ENCODE assay signal across 7 cellular contexts in genomic region chr6:4017058-4017457, GRCh38.
DNase-seq lines count a peak whose midpoint lies in the region; ATAC-seq and TF ChIP-seq lines count a peak whose summit lies in the region.

No MANE protein-coding gene starts in this region.

- H3K4me3 ChIP-seq in HUES6 (ENCODE audit: low read depth, low read length) (peak overlapping the region; percentile 86), hepatocyte (peak overlapping the region; percentile 70)

- H3K4me2 ChIP-seq in hepatocyte = peak overlapping the region; percentile 83

- POLR2A ChIA-PET in activated B cell treated with CpG ODN at 0.5 μM for 24 hours (lab: Charles Lee) = interaction anchor here (0.9 to 3.0 kb wide), 3 partner anchors 9 to 271 kb away, joined by 3 to 21 read pairs (median 13); partner anchors contain the start of gene ECI2

- H3K27me3 Mint-ChIP-seq in activated B cell treated with CpG ODN at 0.5 μM for 24 hours = no peaks in the 10 kb centered on the region

- no peak for TF ChIP-seq CTCF in activated B cell treated with CpG ODN at 0.5 μM for 24 hours (IDR thresholded peaks at IDR 0.05)
- TF ChIP-seq CTCF in hepatocyte (IDR thresholded peaks at IDR 0.05; ENCODE audit: poor library complexity) = no peak

- peaks cover 37% of the 10 kb centered on the region for H3K36me3 Mint-ChIP-seq in activated B cell treated with CpG ODN at 0.5 μM for 24 hours (ENCODE audit: low read depth)
- peaks cover 57% of the 10 kb centered on the region for H3K36me3 Mint-ChIP-seq in stimulated activated effector memory CD8-positive, alpha-beta T cell treated with anti-CD3 and anti-CD28 coated beads, Interleukin-12 subunit alpha, Interleukin-12 subunit beta, amount 100 ng/mL, for 72 hours

- CTCF ChIA-PET in activated B cell treated with CpG ODN at 0.5 μM for 24 hours (lab: Charles Lee) = interaction anchor here (1.2 kb wide), 1 partner anchor 39 kb away, joined by 3 read pairs; no protein-coding TSS in a partner anchor

- H3K4me1 ChIP-seq in HUES6 (ENCODE audit: control insufficient read depth, insufficient read depth, low read length) = peaks cover 6% of the 10 kb centered on the region
- H3K4me1 ChIP-seq in hepatocyte (ENCODE audit: insufficient read depth) = peaks cover 21% of the 10 kb centered on the region

- DNase-seq in activated B cell treated with CpG ODN at 0.5 μM for 24 hours (no peak), hepatocyte (ENCODE audit: low spot score) (no peak), UCSD-AML1 (lab: John Stamatoyannopoulos, UW; ENCODE audit: unreplicated experiment) (no peak), epidermal melanocyte (ENCODE audit: insufficient read length, low spot score) (no peak)
- DNase-seq in stimulated activated effector memory CD8-positive, alpha-beta T cell treated with anti-CD3 and anti-CD28 coated beads, Interleukin-12 subunit alpha, Interleukin-12 subunit beta, amount 100 ng/mL, for 72 hours (ENCODE audit: low spot score in 2 of 2) = no peak

- H3K9me3 ChIP-seq in HUES6 (ENCODE audit: control insufficient read depth, insufficient read depth, low read depth, low read length) = no peaks in the 10 kb centered on the region; the same call in 1 of the 2 replicates
- H3K9me3 ChIP-seq in hepatocyte (ENCODE audit: low read depth) = no peaks in the 10 kb centered on the region

- H2AFZ ChIP-seq in hepatocyte = no peak overlapping the region

- peak overlapping the region; percentile 95 for H3K4me3 Mint-ChIP-seq in activated B cell treated with CpG ODN at 0.5 μM for 24 hours
- H3K4me3 Mint-ChIP-seq in stimulated activated effector memory CD8-positive, alpha-beta T cell treated with anti-CD3 and anti-CD28 coated beads, Interleukin-12 subunit alpha, Interleukin-12 subunit beta, amount 100 ng/mL, for 72 hours = peak overlapping the region; percentile 91

- peaks cover 63% of the 10 kb centered on the region for H3K4me1 Mint-ChIP-seq in activated B cell treated with CpG ODN at 0.5 μM for 24 hours
- peaks cover 49% of the 10 kb centered on the region for H3K4me1 Mint-ChIP-seq in stimulated activated effector memory CD8-positive, alpha-beta T cell treated with anti-CD3 and anti-CD28 coated beads, Interleukin-12 subunit alpha, Interleukin-12 subunit beta, amount 100 ng/mL, for 72 hours

- H3K9me3 Mint-ChIP-seq in activated B cell treated with CpG ODN at 0.5 μM for 24 hours = no peaks in the 10 kb centered on the region
- H3K9me3 Mint-ChIP-seq in stimulated activated effector memory CD8-positive, alpha-beta T cell treated with anti-CD3 and anti-CD28 coated beads, Interleukin-12 subunit alpha, Interleukin-12 subunit beta, amount 100 ng/mL, for 72 hours = no peaks in the 10 kb centered on the region

- peaks cover 2% of the 10 kb centered on the region for H4K20me1 ChIP-seq in hepatocyte (ENCODE audit: insufficient read depth, poor library complexity, severe bottlenecking)

- peak overlapping the region; percentile 99 for H3K27ac Mint-ChIP-seq in activated B cell treated with CpG ODN at 0.5 μM for 24 hours
- H3K27ac Mint-ChIP-seq in stimulated activated effector memory CD8-positive, alpha-beta T cell treated with anti-CD3 and anti-CD28 coated beads, Interleukin-12 subunit alpha, Interleukin-12 subunit beta, amount 100 ng/mL, for 72 hours = peak overlapping the region; percentile 98

- H3K9me2 ChIP-seq in hepatocyte (replicated peaks; ENCODE audit: insufficient read depth) = no peaks in the 10 kb centered on the region

- H3K36me3 ChIP-seq in HUES6 (ENCODE audit: control insufficient read depth, insufficient read depth, low read length) (peaks cover 7% of the 10 kb centered on the region; the same call in 1 of the 2 replicates), hepatocyte (replicated peaks; ENCODE audit: insufficient read depth, low read depth) (no peaks in the 10 kb centered on the region)

- peak overlapping the region; percentile 93 for H3K9ac ChIP-seq in HUES6 (ENCODE audit: low read length)

- ATAC-seq in activated B cell treated with CpG ODN at 0.5 μM for 24 hours (ENCODE audit: low read depth) = no peak
- no peak for ATAC-seq in stimulated activated effector memory CD8-positive, alpha-beta T cell treated with anti-CD3 and anti-CD28 coated beads, Interleukin-12 subunit alpha, Interleukin-12 subunit beta, amount 100 ng/mL, for 72 hours
- ATAC-seq in GM19023 (IDR thresholded peaks at IDR 0.05; ENCODE audit: unreplicated experiment) = no peak

- intact Hi-C loops in activated B cell treated with CpG ODN at 0.5 μM for 24 hours (cut with micrococcal nuclease) = loop anchor here (5.0 kb wide), 1 partner anchor 85 kb away; no protein-coding TSS in a partner anchor

- H3K27me3 ChIP-seq in HUES6 (ENCODE audit: control insufficient read depth, insufficient read depth, low read length) (no peaks in the 10 kb centered on the region), hepatocyte (no peaks in the 10 kb centered on the region)

- H3K27ac ChIP-seq in HUES6 (ENCODE audit: low read depth, low read length) (0 out of 2 replicates have a peak overlapping the region, but pooled peaks have one; percentile 95), hepatocyte (peak overlapping the region; percentile 98)

- peaks cover 76% of the 10 kb centered on the region for H3K79me2 ChIP-seq in hepatocyte
